8 cellular contexts compared by ENCODE assay signal in the genomic region with DNA sequence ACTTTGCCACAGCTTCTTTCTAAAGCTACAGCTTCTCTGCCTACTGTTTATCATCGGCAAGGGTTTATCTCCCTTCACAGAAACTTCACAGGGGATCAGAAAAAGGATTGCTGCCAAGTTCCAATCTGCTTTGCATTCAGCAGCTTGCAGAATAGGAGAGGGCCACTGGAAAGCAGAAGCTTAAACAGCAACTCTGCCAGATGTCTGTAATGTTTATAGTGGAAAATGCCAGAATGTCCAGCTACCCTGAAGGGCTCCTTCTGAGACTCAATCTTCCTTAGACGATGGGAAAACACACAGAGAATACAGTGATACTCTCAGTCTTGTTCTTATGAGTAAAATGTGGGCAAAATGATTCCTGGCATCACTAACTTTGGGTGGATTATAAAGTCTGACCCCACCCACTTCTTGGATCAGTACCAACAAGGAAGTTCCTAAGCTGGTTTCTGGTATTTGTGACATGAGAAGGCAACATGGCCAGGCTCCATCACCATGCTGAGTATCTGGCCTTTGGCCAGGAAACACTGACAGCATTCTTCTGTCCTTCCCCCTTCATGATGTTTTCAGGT. TPM values are rescaled to one million over a fixed set of nuclear protein-coding genes. Genes with fewer than 3 reads are reported as not detected.
DNase-seq lines count a peak whose midpoint lies in the region; ATAC-seq and TF ChIP-seq lines count a peak whose summit lies in the region.

No MANE protein-coding gene starts in this region.

- POLR2A ChIA-PET in HEK293T (lab: Yijun Ruan, JAX), result interaction anchor here (0.8 kb wide), 1 partner anchor 12 kb away, joined by 3 read pairs; no protein-coding TSS in a partner anchor

- DNase-seq in HCEC 1CT (peak; percentile 79), SJCRH30 (peak; percentile 83 to 92), fibroblast of villous mesenchyme (ENCODE audit: low read depth) (peak; percentile 97), pons (ENCODE audit: low spot score) (peak; percentile 88), HEK293T (ENCODE audit: extremely low spot score) (no peak)

- H3K4me3 ChIP-seq in SJCRH30, result peak overlapping the region; percentile 29
- no peak overlapping the region for H3K4me3 ChIP-seq in fibroblast of villous mesenchyme (ENCODE audit: low read depth, low read length)

- CTCF ChIA-PET in HEK293T (lab: Yijun Ruan, JAX), result interaction anchor here (1.9 kb wide), 1 partner anchor 31 kb away, joined by 5 read pairs; no protein-coding TSS in a partner anchor

- H3K4me1 ChIP-seq in SJCRH30, result peaks cover 25% of the 10 kb centered on the region

- peak overlapping the region; percentile 72 for H3K27ac ChIP-seq in SJCRH30

- TF ChIP-seq CTCF in fibroblast of villous mesenchyme (IDR thresholded peaks at IDR 0.05; ENCODE audit: insufficient read depth, low read depth, low read length), result no peak

- no peaks in the 10 kb centered on the region for H3K9me3 ChIP-seq in SJCRH30 (replicated peaks)

- H3K36me3 ChIP-seq in SJCRH30, result no peaks in the 10 kb centered on the region

- ATAC-seq in GM18867 (IDR thresholded peaks at IDR 0.05; ENCODE audit: unreplicated experiment), result no peak
- ATAC-seq in HG03280 (IDR thresholded peaks at IDR 0.05; ENCODE audit: unreplicated experiment), result no peak
- ATAC-seq in HG03354 (IDR thresholded peaks at IDR 0.05; ENCODE audit: poor library complexity, severe bottlenecking, unreplicated experiment), result no peak

- no peaks in the 10 kb centered on the region for H3K27me3 ChIP-seq in SJCRH30

TF ChIP-seq in HEK293T, 16 proteins besides CTCF, POLR2A, EP300 and RAD21:
- no peak for TF ChIP-seq TARDBP (IDR thresholded peaks at IDR 0.05)
- no peak for TF ChIP-seq CTBP1 (IDR thresholded peaks at IDR 0.05; ENCODE audit: borderline replicate concordance)
- no peak for TF ChIP-seq BHLHE40 (IDR thresholded peaks at IDR 0.05; ENCODE audit: borderline replicate concordance)
- TF ChIP-seq NFRKB (IDR thresholded peaks at IDR 0.05), result no peak
- TF ChIP-seq, protein P1, sequence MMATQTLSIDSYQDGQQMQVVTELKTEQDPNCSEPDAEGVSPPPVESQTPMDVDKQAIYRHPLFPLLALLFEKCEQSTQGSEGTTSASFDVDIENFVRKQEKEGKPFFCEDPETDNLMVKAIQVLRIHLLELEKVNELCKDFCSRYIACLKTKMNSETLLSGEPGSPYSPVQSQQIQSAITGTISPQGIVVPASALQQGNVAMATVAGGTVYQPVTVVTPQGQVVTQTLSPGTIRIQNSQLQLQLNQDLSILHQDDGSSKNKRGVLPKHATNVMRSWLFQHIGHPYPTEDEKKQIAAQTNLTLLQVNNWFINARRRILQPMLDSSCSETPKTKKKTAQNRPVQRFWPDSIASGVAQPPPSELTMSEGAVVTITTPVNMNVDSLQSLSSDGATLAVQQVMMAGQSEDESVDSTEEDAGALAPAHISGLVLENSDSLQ (IDR thresholded peaks at IDR 0.05), result no peak
- no peak for TF ChIP-seq FOXK2 (IDR thresholded peaks at IDR 0.05)
- TF ChIP-seq ELF4 (IDR thresholded peaks at IDR 0.05), result no peak
- TF ChIP-seq ARNT (IDR thresholded peaks at IDR 0.05), result no peak
- no peak for TF ChIP-seq L3MBTL2 (conservative IDR thresholded peaks at IDR 0.05)
- no peak for TF ChIP-seq SUZ12 (IDR thresholded peaks at IDR 0.05)
- TF ChIP-seq FOXM1 (IDR thresholded peaks at IDR 0.05; ENCODE audit: borderline replicate concordance), result no peak
- no peak for TF ChIP-seq HDGF (IDR thresholded peaks at IDR 0.05; ENCODE audit: borderline replicate concordance)
- TF ChIP-seq SP1 (IDR thresholded peaks at IDR 0.05), result no peak
- no peak for TF ChIP-seq ZNF384 (IDR thresholded peaks at IDR 0.05)

RNA-seq across cellular contexts. Expression of a gene that starts 19.0 kb away (rescaled TPM):
- 31.6 and 32.8 TPM in 2 replicates for total RNA-seq in SJCRH30 (2014; rRNA removed; shearing (Covaris generic))
- 118 and 168 TPM in 2 replicates for total RNA-seq in fibroblast of villous mesenchyme
